In genomic region chr20:34544109-34544793, GRCh38 we compare ENCODE assay signal across 11 cellular contexts. TPM values are rescaled to one million over a fixed set of nuclear protein-coding genes. Genes with fewer than 3 reads are reported as not detected.
DNase-seq lines count a peak whose midpoint lies in the region; ATAC-seq and TF ChIP-seq lines count a peak whose summit lies in the region.
"Had no signal": no experiment of that assay in that cellular context is flagged by ENCODE, and none has a peak within 500 bp of the region (broad histone marks: within the 10 kb centered on the region; RNA-seq: fewer than 3 reads in every experiment).

No MANE protein-coding gene starts in this region.

- peaks cover 7% of the 10 kb centered on the region for H3K36me3 ChIP-seq in mucosa of descending colon (ENCODE audit: low read depth)

- intact Hi-C loops in CD14-positive monocyte (cut with micrococcal nuclease): loop anchor here in 1 of 2 donors (5.0 kb wide), 1 partner anchor 168 kb away; no protein-coding TSS in a partner anchor
- intact Hi-C loops in mucosa of descending colon (cut with DNase I, micrococcal nuclease): no loop called here

- peaks cover 9 to 21% (median 10%) of the 10 kb centered on the region in 3 donors for H3K27me3 Mint-ChIP-seq in CD14-positive monocyte (ENCODE audit: low read depth in 3 of 3)

- ATAC-seq in mucosa of descending colon (peak; percentile 61), HG03565 (IDR thresholded peaks at IDR 0.05; ENCODE audit: unreplicated experiment) (no peak), HG03442 (IDR thresholded peaks at IDR 0.05; ENCODE audit: unreplicated experiment) (no peak), GM18519 (IDR thresholded peaks at IDR 0.05; ENCODE audit: low FRiP score, unreplicated experiment) (no peak)

- no peaks in the 10 kb centered on the region for H3K9me3 ChIP-seq in mucosa of descending colon
- H3K9me3 ChIP-seq: MG63 had no signal

- H3K4me1 ChIP-seq in mucosa of descending colon (ENCODE audit: low read depth): peaks cover 14% of the 10 kb centered on the region

- H3K9me3 Mint-ChIP-seq in CD14-positive monocyte: peaks cover 0 to 2% (median 0%) of the 10 kb centered on the region in 7 donors

- H3K4me3 ChIP-seq in choroid plexus epithelial cell (ENCODE audit: low read depth, low read length) (peak overlapping the region; percentile 26), mucosa of descending colon (no peak overlapping the region)
- H3K4me3 ChIP-seq: MG63 had no signal

- peak overlapping the region; percentile 61 to 84 for H3K4me3 Mint-ChIP-seq in CD14-positive monocyte

- no peak for TF ChIP-seq CTCF in CD14-positive monocyte (IDR thresholded peaks at IDR 0.05)
- no peak for TF ChIP-seq CTCF in choroid plexus epithelial cell (conservative IDR thresholded peaks at IDR 0.05; ENCODE audit: low read depth, low read length)
- TF ChIP-seq CTCF in mucosa of descending colon (IDR thresholded peaks at IDR 0.05): no peak

- DNase-seq in CD14-positive monocyte (ENCODE audit: low spot score): no peak
- DNase-seq in NCI-H226: peak; percentile 1
- peak; percentile 16 for DNase-seq in choroid plexus epithelial cell (ENCODE audit: low read depth)
- peak; percentile 36 to 51 (median 46) for DNase-seq in mucosa of descending colon
- DNase-seq in COLO668 (lab: John Stamatoyannopoulos, UW; ENCODE audit: unreplicated experiment): no peak
- DNase-seq: MG63, nucleus accumbens, SHP77 treated with DMSO at 0.1 percent for 48 hours had no signal

- peaks cover 10% of the 10 kb centered on the region for H3K4me1 Mint-ChIP-seq in CD14-positive monocyte

- H3K27ac Mint-ChIP-seq in CD14-positive monocyte: peak overlapping the region in 1 of 7 donors; percentile 27

- peaks cover 26 to 35% of the 10 kb centered on the region in 2 donors for H3K36me3 Mint-ChIP-seq in CD14-positive monocyte

RNA-seq across cellular contexts. Expression of gene MAP1LC3A, which starts 14.3 kb away (rescaled TPM):
- polyA plus RNA-seq in CD14-positive monocyte: 1 to 10 TPM; 2.5 to 2.6 TPM
- total RNA-seq in mucosa of descending colon: 10 to 100 TPM; 30.6 to 61.6 (median 47.8) TPM

RNA-seq across cellular contexts. Expression of gene DYNLRB1, which starts 28.0 kb away (rescaled TPM):
- polyA plus RNA-seq in CD14-positive monocyte: 100 to 1,000 TPM; 148 to 166 TPM
- 100 to 1,000 TPM; 110 to 137 (median 119) TPM for total RNA-seq in mucosa of descending colon

Comparison
In these comparisons a context has a peak if more than half of its experiments do, and no peak if none do; other contexts are left out.
1. DNase-seq: peak in NCI-H226 (single experiment), choroid plexus epithelial cell (single experiment) and mucosa of descending colon (3 of 3); none in CD14-positive monocyte (single experiment) and COLO668 (single experiment).